Comparison of ENCODE assay signal across 16 cellular contexts in genomic region chr10:118845776-118846175, GRCh38.
"Had no signal": no experiment of that assay in that cellular context is flagged by ENCODE, and none has a peak within 500 bp of the region (broad histone marks: within the 10 kb centered on the region; RNA-seq: fewer than 3 reads in every experiment).

No MANE protein-coding gene starts in this region.

- H3K27me3 Mint-ChIP-seq: type B pancreatic cell had no signal

- H3K9me3 Mint-ChIP-seq: dendritic cell treated with granulocyte-macrophage colony-stimulating factor and Interleukin-4, amounts not matched to agents 40 ng/mL and 50 ng/mL, for 4 days; effector memory CD8-positive, alpha-beta T cell; natural killer cell treated with Interleukin-12 subunit alpha and Interleukin-12 subunit beta and Interleukin-15 and Interleukin-18, amount 100 ng/mL, for 72 hours; neural progenitor cell; type B pancreatic cell had no signal

- H3K9ac ChIP-seq: neural progenitor cell had no signal

- H2AFZ ChIP-seq: neural progenitor cell had no signal

- H3K4me3 Mint-ChIP-seq: dendritic cell treated with granulocyte-macrophage colony-stimulating factor and Interleukin-4, amounts not matched to agents 40 ng/mL and 50 ng/mL, for 4 days; effector memory CD8-positive, alpha-beta T cell; natural killer cell treated with Interleukin-12 subunit alpha and Interleukin-12 subunit beta and Interleukin-15 and Interleukin-18, amount 100 ng/mL, for 72 hours; neural progenitor cell; type B pancreatic cell had no signal

- H3K36me3 ChIP-seq: heart right ventricle, neural progenitor cell, ovary, right atrium auricular region, sigmoid colon had no signal

- H3K4me1 ChIP-seq: neural progenitor cell had no signal

- H3K36me3 Mint-ChIP-seq: natural killer cell treated with Interleukin-12 subunit alpha and Interleukin-12 subunit beta and Interleukin-15 and Interleukin-18, amount 100 ng/mL, for 72 hours; neural progenitor cell; type B pancreatic cell had no signal

- H3K27ac ChIP-seq: neural progenitor cell, ovary, right atrium auricular region, sigmoid colon, skin epidermis had no signal

- H3K27me3 ChIP-seq: heart right ventricle, neural progenitor cell, ovary, right atrium auricular region, sigmoid colon had no signal

- H3K27ac Mint-ChIP-seq: dendritic cell treated with granulocyte-macrophage colony-stimulating factor and Interleukin-4, amounts not matched to agents 40 ng/mL and 50 ng/mL, for 4 days; effector memory CD8-positive, alpha-beta T cell; natural killer cell treated with Interleukin-12 subunit alpha and Interleukin-12 subunit beta and Interleukin-15 and Interleukin-18, amount 100 ng/mL, for 72 hours had no signal

- ATAC-seq: effector memory CD8-positive, alpha-beta T cell; heart right ventricle; left lobe of liver; natural killer cell treated with Interleukin-12 subunit alpha and Interleukin-12 subunit beta and Interleukin-15 and Interleukin-18, amount 100 ng/mL, for 72 hours had no signal

- H3K4me2 ChIP-seq: neural progenitor cell had no signal

- H3K4me3 ChIP-seq: heart right ventricle, neural progenitor cell, ovary, right atrium auricular region, sigmoid colon, skin epidermis had no signal

- DNase-seq: effector memory CD8-positive, alpha-beta T cell; heart right ventricle; hypothalamus; midbrain; nucleus accumbens; ovary; sigmoid colon; stimulated activated CD4-positive, alpha-beta T cell treated with anti-CD3 and anti-CD28 coated beads, Interleukin-12 subunit alpha, Interleukin-12 subunit beta, amount 100 ng/mL, for 4 hours; stimulated activated naive CD4-positive, alpha-beta T cell treated with Interleukin-2 at 50 U/mL for 16 hours had no signal

- H3K9me3 ChIP-seq: heart right ventricle, ovary, right atrium auricular region, sigmoid colon had no signal
